Comparison of ENCODE assay signal across 31 cellular contexts in the genomic region with DNA sequence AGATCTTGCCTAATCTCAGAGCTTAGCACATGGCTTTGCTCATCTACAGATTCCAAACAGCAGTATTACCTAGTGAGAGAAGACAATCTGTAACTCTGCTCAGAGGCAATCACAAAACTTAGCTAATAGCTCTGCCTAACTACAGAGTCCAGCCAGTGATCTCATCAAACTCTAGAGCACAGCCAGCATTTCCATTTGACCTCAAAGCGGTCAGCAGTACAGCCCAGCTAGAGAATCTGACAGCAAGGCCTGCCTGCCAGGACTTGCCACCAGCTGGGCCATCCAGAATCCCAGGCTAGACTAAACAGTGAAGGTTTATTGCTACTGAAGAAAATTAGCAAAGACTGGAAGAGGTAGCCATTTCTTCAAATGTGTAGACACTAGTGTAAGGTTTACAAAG.
"Had no signal": no experiment of that assay in that cellular context is flagged by ENCODE, and none has a peak within 500 bp of the region (broad histone marks: within the 10 kb centered on the region; RNA-seq: fewer than 3 reads in every experiment).

No MANE protein-coding gene starts in this region.

- H3K27me3 Mint-ChIP-seq: activated CD8-positive, alpha-beta memory T cell treated with anti-CD3 and anti-CD28 coated beads, Interleukin-2, amount 10 ng/mL, durations not matched to agents 7 days and 5 days; progenitor cell of endocrine pancreas had no signal

- H3K9me3 Mint-ChIP-seq: T-helper 2 cell treated with Interferon-gamma antibody and Interleukin-4, amounts not matched to agents 5 μg/mL and 100 μg/mL, for 36 hours had no signal

- H3K27ac Mint-ChIP-seq: activated CD4-positive, alpha-beta T cell treated with anti-CD3 and anti-CD28 coated beads for 36 hours; activated CD8-positive, alpha-beta memory T cell treated with anti-CD3 and anti-CD28 coated beads, Interleukin-2, amount 10 ng/mL, durations not matched to agents 7 days and 5 days; activated CD8-positive, alpha-beta T cell treated with anti-CD3 and anti-CD28 coated beads, Interleukin-2, amount 10 ng/mL, durations not matched to agents 7 days and 5 days; activated naive CD4-positive, alpha-beta T cell treated with anti-CD3 and anti-CD28 coated beads, Interleukin-2, amount 50 U/mL, for 72 hours; mesothelial cell of epicardium; nephron progenitor cell; progenitor cell of endocrine pancreas; T-helper 2 cell treated with Interferon-gamma antibody and Interleukin-4, amounts not matched to agents 5 μg/mL and 100 μg/mL, for 36 hours had no signal

- H3K4me1 Mint-ChIP-seq: activated CD4-positive, alpha-beta T cell treated with anti-CD3 and anti-CD28 coated beads for 36 hours; activated CD8-positive, alpha-beta memory T cell treated with anti-CD3 and anti-CD28 coated beads, Interleukin-2, amount 10 ng/mL, durations not matched to agents 7 days and 5 days; mesothelial cell of epicardium; naive B cell; nephron progenitor cell had no signal

- H3K27ac ChIP-seq: body of pancreas, cardiac muscle cell, coronary artery, dorsolateral prefrontal cortex, heart right ventricle, neutrophil, right lobe of liver, skin epidermis, testis, transverse colon had no signal

- H3K4me1 ChIP-seq: body of pancreas, heart right ventricle, right lobe of liver, transverse colon had no signal

- H3K9me3 ChIP-seq: body of pancreas, neutrophil, right lobe of liver, testis, transverse colon had no signal

- FAIRE-seq: urothelium cell line had no signal

- DNase-seq: activated CD4-positive, alpha-beta T cell treated with anti-CD3 and anti-CD28 coated beads for 36 hours; activated CD4-positive, CD25-positive, alpha-beta regulatory T cell; activated CD8-positive, alpha-beta memory T cell treated with anti-CD3 and anti-CD28 coated beads, Interleukin-2, amount 10 ng/mL, durations not matched to agents 7 days and 5 days; activated CD8-positive, alpha-beta T cell treated with anti-CD3 and anti-CD28 coated beads, Interleukin-2, amount 10 ng/mL, durations not matched to agents 7 days and 5 days; activated naive CD4-positive, alpha-beta T cell; activated T-cell treated with anti-CD3 and anti-CD28 coated beads, Interleukin-2, amount 50 U/mL, for 48 hours; anterior cingulate cortex; body of pancreas; cerebellar nuclear complex; dorsolateral prefrontal cortex; effector memory CD4-positive, alpha-beta T cell; heart right ventricle; left ventricle myocardium superior; naive B cell; nephron progenitor cell; right lobe of liver; stimulated activated CD4-positive, alpha-beta T cell treated with anti-CD3 and anti-CD28 coated beads, Interleukin-12 subunit alpha, Interleukin-12 subunit beta, amount 100 ng/mL, for 4 hours; stimulated activated CD4-positive, alpha-beta T cell treated with anti-CD3 and anti-CD28 coated beads, Interleukin-4, amount 100 ng/mL, for 1 hour; stimulated activated naive CD8-positive, alpha-beta T cell treated with anti-CD3 and anti-CD28 coated beads, Interleukin-15, Interleukin-2, amounts not matched to agents 100 U/mL and 50 U/mL, for 24 hours; T-helper 1 cell; testis; transverse colon had no signal

- H3K4me3 Mint-ChIP-seq: activated CD4-positive, alpha-beta T cell treated with anti-CD3 and anti-CD28 coated beads for 36 hours; activated CD8-positive, alpha-beta memory T cell treated with anti-CD3 and anti-CD28 coated beads, Interleukin-2, amount 10 ng/mL, durations not matched to agents 7 days and 5 days; activated CD8-positive, alpha-beta T cell treated with anti-CD3 and anti-CD28 coated beads, Interleukin-2, amount 10 ng/mL, durations not matched to agents 7 days and 5 days; mesothelial cell of epicardium; naive B cell; nephron progenitor cell; T-helper 2 cell treated with Interferon-gamma antibody and Interleukin-4, amounts not matched to agents 5 μg/mL and 100 μg/mL, for 36 hours had no signal

- H3K4me3 ChIP-seq: body of pancreas, cardiac muscle cell, coronary artery, dorsolateral prefrontal cortex, heart right ventricle, right lobe of liver, skin epidermis, testis, transverse colon had no signal

- H3K36me3 Mint-ChIP-seq: activated CD8-positive, alpha-beta memory T cell treated with anti-CD3 and anti-CD28 coated beads, Interleukin-2, amount 10 ng/mL, durations not matched to agents 7 days and 5 days had no signal

- H3K27me3 ChIP-seq: body of pancreas, cardiac muscle cell, dorsolateral prefrontal cortex, heart right ventricle, neutrophil, right lobe of liver, testis, transverse colon had no signal

- H3K36me3 ChIP-seq: cardiac muscle cell, heart right ventricle, neutrophil, right lobe of liver, transverse colon had no signal
